ENCODE assay signal across 1 cellular context in the genomic region with DNA sequence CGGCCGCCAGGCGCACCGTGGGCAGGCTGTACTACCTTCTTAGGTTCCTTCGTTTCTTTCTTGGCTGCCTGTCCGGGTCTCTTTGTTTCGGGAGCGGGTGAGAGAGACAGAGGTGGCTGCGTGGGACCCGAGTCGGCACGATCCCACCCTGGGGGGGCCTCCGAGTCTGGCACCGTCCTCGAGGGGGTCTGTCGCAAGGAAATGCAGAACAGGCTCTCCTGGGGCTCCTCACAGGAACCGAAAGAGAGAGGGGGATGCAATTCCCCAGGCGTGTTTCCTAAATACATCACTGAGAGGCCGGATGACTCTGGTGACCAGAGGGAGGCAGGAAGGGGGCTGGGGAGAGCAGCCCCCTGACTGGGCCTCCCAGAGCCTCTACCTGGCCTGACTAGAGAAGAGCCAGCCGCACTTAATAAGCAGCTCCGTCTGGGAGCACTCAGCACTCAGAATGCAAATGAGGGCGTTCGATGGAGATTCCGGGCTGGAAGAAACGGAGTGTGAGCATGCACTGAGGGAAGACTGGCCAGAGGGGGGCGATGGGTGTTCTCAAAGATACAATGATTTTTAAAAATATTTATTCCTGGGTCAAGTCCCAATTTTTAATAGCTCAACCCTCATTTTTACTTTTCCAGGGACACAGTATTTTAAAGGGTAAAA.
TF ChIP-seq lines count a peak whose summit lies in the region.

No MANE protein-coding gene starts in this region.

TF ChIP-seq in A549, 52 proteins besides CTCF, POLR2A, EP300 and RAD21:
- TF ChIP-seq KDM1A (IDR thresholded peaks at IDR 0.05; ENCODE audit: low read depth) (no peak), TP53 (CRISPR knock-in tag; IDR thresholded peaks at IDR 0.05) (no peak), FOSL2 (IDR thresholded peaks at IDR 0.05) (no peak), FOSL2 (CRISPR knock-in tag; IDR thresholded peaks at IDR 0.05) (no peak), ZFP36 (IDR thresholded peaks at IDR 0.05; ENCODE audit: borderline replicate concordance, partially characterized antibody) (no peak), POLR2AphosphoS2 (conservative IDR thresholded peaks at IDR 0.05; ENCODE audit: low read length) (no peak), CBX8 (IDR thresholded peaks at IDR 0.05) (no peak), FOXS1 (CRISPR knock-in tag; IDR thresholded peaks at IDR 0.05) (no peak), HOXB13 (CRISPR knock-in tag; IDR thresholded peaks at IDR 0.05; ENCODE audit: low read depth) (no peak), TFCP2L1 (CRISPR knock-in tag; IDR thresholded peaks at IDR 0.05) (no peak), JUNB (IDR thresholded peaks at IDR 0.05) (no peak), RARB (CRISPR knock-in tag; IDR thresholded peaks at IDR 0.05) (no peak)
- TF ChIP-seq, protein P1, sequence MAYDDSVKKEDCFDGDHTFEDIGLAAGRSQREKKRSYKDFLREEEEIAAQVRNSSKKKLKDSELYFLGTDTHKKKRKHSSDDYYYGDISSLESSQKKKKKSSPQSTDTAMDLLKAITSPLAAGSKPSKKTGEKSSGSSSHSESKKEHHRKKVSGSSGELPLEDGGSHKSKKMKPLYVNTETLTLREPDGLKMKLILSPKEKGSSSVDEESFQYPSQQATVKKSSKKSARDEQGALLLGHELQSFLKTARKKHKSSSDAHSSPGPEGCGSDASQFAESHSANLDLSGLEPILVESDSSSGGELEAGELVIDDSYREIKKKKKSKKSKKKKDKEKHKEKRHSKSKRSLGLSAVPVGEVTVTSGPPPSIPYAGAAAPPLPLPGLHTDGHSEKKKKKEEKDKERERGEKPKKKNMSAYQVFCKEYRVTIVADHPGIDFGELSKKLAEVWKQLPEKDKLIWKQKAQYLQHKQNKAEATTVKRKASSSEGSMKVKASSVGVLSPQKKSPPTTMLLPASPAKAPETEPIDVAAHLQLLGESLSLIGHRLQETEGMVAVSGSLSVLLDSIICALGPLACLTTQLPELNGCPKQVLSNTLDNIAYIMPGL (CRISPR knock-in tag; IDR thresholded peaks at IDR 0.05; ENCODE audit: borderline replicate concordance) = no peak
- TF ChIP-seq, protein P2, sequence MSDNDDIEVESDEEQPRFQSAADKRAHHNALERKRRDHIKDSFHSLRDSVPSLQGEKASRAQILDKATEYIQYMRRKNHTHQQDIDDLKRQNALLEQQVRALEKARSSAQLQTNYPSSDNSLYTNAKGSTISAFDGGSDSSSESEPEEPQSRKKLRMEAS (IDR thresholded peaks at IDR 0.05) = no peak
- TF ChIP-seq, protein P3, sequence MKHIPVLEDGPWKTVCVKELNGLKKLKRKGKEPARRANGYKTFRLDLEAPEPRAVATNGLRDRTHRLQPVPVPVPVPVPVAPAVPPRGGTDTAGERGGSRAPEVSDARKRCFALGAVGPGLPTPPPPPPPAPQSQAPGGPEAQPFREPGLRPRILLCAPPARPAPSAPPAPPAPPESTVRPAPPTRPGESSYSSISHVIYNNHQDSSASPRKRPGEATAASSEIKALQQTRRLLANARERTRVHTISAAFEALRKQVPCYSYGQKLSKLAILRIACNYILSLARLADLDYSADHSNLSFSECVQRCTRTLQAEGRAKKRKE (CRISPR knock-in tag; IDR thresholded peaks at IDR 0.05; ENCODE audit: low read depth) = no peak
